Comparison of ENCODE assay signal across 27 cellular contexts in the genomic region with DNA sequence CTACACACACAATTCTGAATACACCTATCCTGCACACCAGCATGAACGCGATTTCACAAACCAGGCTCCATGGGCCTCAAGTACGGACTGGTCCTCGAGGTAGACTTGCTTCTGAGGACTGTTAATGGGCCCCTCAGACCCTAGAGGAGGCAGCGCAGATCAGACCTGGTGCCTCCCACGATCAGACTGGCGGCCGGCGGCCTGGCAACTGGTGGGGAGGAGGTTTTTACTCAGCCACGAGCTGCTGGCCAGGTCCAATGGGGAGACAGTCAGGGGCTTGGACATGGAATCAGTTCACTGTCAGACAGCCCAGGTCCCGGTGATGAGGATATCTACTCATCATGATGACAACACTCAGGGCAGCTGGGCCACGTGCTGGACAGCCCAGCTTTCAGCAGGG. TPM values are rescaled to one million over a fixed set of nuclear protein-coding genes. Genes with fewer than 3 reads are reported as not detected.
"Had no signal": no experiment of that assay in that cellular context is flagged by ENCODE, and none has a peak within 500 bp of the region (broad histone marks: within the 10 kb centered on the region; RNA-seq: fewer than 3 reads in every experiment).

No MANE protein-coding gene starts in this region.

- ATAC-seq: effector memory CD8-positive, alpha-beta T cell; left ventricle myocardium superior; naive thymus-derived CD4-positive, alpha-beta T cell; psoas muscle had no signal

- H3K36me3 Mint-ChIP-seq: naive thymus-derived CD4-positive, alpha-beta T cell had no signal

- H2AFZ ChIP-seq: hepatocyte, parathyroid adenoma had no signal

- H3K4me3 ChIP-seq: esophagus muscularis mucosa, hepatocyte, lung, psoas muscle, sigmoid colon, skin epidermis, stomach, thoracic aorta had no signal

- H3K27ac Mint-ChIP-seq: dendritic cell treated with granulocyte-macrophage colony-stimulating factor and Interleukin-4, amounts not matched to agents 40 ng/mL and 50 ng/mL, for 4 days had no signal

- H3K9me3 ChIP-seq: esophagus muscularis mucosa, psoas muscle, sigmoid colon, stomach, thoracic aorta, transverse colon had no signal

- H3K27me3 ChIP-seq: hepatocyte, sigmoid colon, transverse colon had no signal

- H3K4me1 Mint-ChIP-seq: neural crest cell had no signal

- H3K36me3 ChIP-seq: esophagus muscularis mucosa, sigmoid colon, stomach, thoracic aorta, transverse colon had no signal

- H3K27ac ChIP-seq: epithelial cell of prostate, esophagus muscularis mucosa, parathyroid adenoma, psoas muscle, sigmoid colon, skin epidermis, stomach, thoracic aorta had no signal

- DNase-seq: cerebellar nuclear complex; effector memory CD8-positive, alpha-beta T cell; left ventricle myocardium superior; mesendoderm; naive thymus-derived CD4-positive, alpha-beta T cell; occipital lobe; psoas muscle; retina; sigmoid colon; stimulated activated CD4-positive, alpha-beta T cell treated with anti-CD3 and anti-CD28 coated beads, Interleukin-12 subunit alpha, Interleukin-12 subunit beta, amount 100 ng/mL, for 4 hours; stimulated activated naive CD4-positive, alpha-beta T cell; stomach; transverse colon had no signal

- H3K4me3 Mint-ChIP-seq: dendritic cell treated with granulocyte-macrophage colony-stimulating factor and Interleukin-4, amounts not matched to agents 40 ng/mL and 50 ng/mL, for 4 days; effector memory CD8-positive, alpha-beta T cell; naive thymus-derived CD4-positive, alpha-beta T cell; neural crest cell had no signal

- H3K4me1 ChIP-seq: parathyroid adenoma, psoas muscle, sigmoid colon had no signal

- H3K9ac ChIP-seq: parathyroid adenoma had no signal

- H3K9me3 Mint-ChIP-seq: dendritic cell treated with granulocyte-macrophage colony-stimulating factor and Interleukin-4, amounts not matched to agents 40 ng/mL and 50 ng/mL, for 4 days; effector memory CD8-positive, alpha-beta T cell; naive thymus-derived CD4-positive, alpha-beta T cell; neural crest cell had no signal

RNA-seq across cellular contexts. Expression of gene RASGEF1A, which starts 47.8 kb away (rescaled TPM):
- total RNA-seq: thoracic aorta had no signal

RNA-seq across cellular contexts. Expression of gene FXYD4, which starts 56.8 kb away (rescaled TPM):
- total RNA-seq: esophagus muscularis mucosa; fibroblast of villous mesenchyme; kidney epithelial cell; left colon; left ventricle myocardium superior; mononuclear cell; naive thymus-derived CD4-positive, alpha-beta T cell; neural crest cell; occipital lobe; sigmoid colon; stomach; thoracic aorta; transverse colon had no signal
- polyA plus RNA-seq: naive thymus-derived CD4-positive, alpha-beta T cell; sigmoid colon; urinary bladder had no signal
